ENCODE assay signal across 8 cellular contexts in genomic region chr11:94786264-94787126, GRCh38. TPM values are rescaled to one million over a fixed set of nuclear protein-coding genes. Genes with fewer than 3 reads are reported as not detected.
DNase-seq lines count a peak whose midpoint lies in the region; FAIRE-seq and TF ChIP-seq lines count a peak whose summit lies in the region.

No MANE protein-coding gene starts in this region.

- TF ChIP-seq CTCF in HFFc6 (IDR thresholded peaks at IDR 0.05) (peak; percentile 78), retinal pigment epithelial cell (conservative IDR thresholded peaks at IDR 0.05; ENCODE audit: low read depth, low read length) (peak; percentile 77)

- H3K4me3 Mint-ChIP-seq in HFFc6 = no peak overlapping the region; the same call in 1 of the 2 replicates

- no peak overlapping the region for H3K4me3 ChIP-seq in retinal pigment epithelial cell (ENCODE audit: low read length)

- peak; percentile 38 for FAIRE-seq in RCC 7860 (lab: Jason Lieb, UNC)

- DNase-seq in NCI-H510A treated with DMSO at 0.1 percent for 48 hours (lab: John Stamatoyannopoulos, UW) (peak; percentile 44), NCI-H510A (lab: John Stamatoyannopoulos, UW) (no peak), HFFc6 (no peak), RCC 7860 (ENCODE audit: low spot score) (no peak), fibroblast of gingiva (ENCODE audit: low read depth) (peak; percentile 49), retinal pigment epithelial cell (ENCODE audit: low read depth) (no peak), substantia nigra (lab: John Stamatoyannopoulos, UW) (no peak), KG1 (lab: John Stamatoyannopoulos, UW) (no peak)

- no peaks in the 10 kb centered on the region; the same call in 1 of the 2 replicates for H3K27me3 Mint-ChIP-seq in HFFc6 (ENCODE audit: insufficient read depth)

- no peaks in the 10 kb centered on the region for H3K9me3 Mint-ChIP-seq in HFFc6

- H3K4me1 Mint-ChIP-seq in HFFc6 (ENCODE audit: low read depth) = peaks cover 89% of the 10 kb centered on the region

- H3K36me3 Mint-ChIP-seq in HFFc6 (ENCODE audit: low read depth) = no peaks in the 10 kb centered on the region

- no peak overlapping the region for H3K27ac ChIP-seq in substantia nigra (ENCODE audit: low read depth, low read length, poor library complexity, severe bottlenecking)

- peak overlapping the region; percentile 62; the same call in 1 of the 2 replicates for H3K27ac Mint-ChIP-seq in HFFc6

RNA-seq across cellular contexts. Expression of gene AMOTL1, which starts 18.3 kb away (rescaled TPM):
- 10 to 100 TPM; 43.1 to 65.9 (median 48.4) TPM for total RNA-seq in HFFc6 (2021; fragmentation: NEBNext Ultra II Directional; extraction: Animal tissue kit (Norgen Biotek cat#: 25700))

Comparison
In these comparisons a context has a peak if more than half of its experiments do, and no peak if none do; other contexts are left out.
1. DNase-seq: peak in NCI-H510A treated with DMSO at 0.1 percent for 48 hours (single experiment) and fibroblast of gingiva (single experiment); none in NCI-H510A (single experiment), HFFc6 (single experiment), RCC 7860 (single experiment), retinal pigment epithelial cell (single experiment), substantia nigra (0 of 49) and KG1 (single experiment).